13 cellular contexts compared by ENCODE assay signal in the genomic region with DNA sequence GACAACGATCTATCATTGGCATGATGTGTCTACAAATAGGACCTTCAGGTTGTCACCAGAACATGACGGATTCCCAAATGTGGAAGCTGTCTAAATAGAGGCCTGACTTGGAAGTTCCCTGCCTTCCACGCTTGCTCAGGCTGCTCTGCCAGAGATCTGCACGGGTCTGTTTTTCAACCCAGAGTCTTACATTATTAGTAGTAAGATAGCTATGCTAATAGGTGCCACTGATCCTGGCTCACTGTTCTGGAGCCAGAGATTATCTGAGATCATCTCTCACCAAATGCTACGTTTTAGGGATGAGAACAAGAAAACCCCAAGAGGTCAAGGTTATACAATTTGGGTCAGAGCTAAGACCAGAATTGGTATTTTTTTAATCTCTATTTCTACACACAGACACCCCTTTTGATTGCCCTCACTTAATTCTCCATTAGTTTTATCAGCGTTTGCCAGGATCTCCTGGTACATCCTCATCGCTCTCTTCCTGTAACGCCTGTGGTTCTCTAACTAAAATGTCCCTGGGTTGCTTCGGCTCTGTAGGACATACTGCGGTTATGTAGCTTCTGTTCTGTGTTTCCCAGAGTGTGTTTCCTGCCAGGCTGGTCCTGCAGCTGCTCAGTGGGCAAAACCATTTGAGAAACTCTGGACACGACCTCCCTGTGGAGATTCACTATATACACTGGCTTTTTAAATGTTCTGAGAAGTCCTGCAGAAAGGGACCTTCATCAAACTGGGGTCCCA. TPM values are rescaled to one million over a fixed set of nuclear protein-coding genes. Genes with fewer than 3 reads are reported as not detected.
DNase-seq lines count a peak whose midpoint lies in the region; ATAC-seq and TF ChIP-seq lines count a peak whose summit lies in the region.
"Had no signal": no experiment of that assay in that cellular context is flagged by ENCODE, and none has a peak within 500 bp of the region (broad histone marks: within the 10 kb centered on the region; RNA-seq: fewer than 3 reads in every experiment).

No MANE protein-coding gene starts in this region.

- H3K9me3 Mint-ChIP-seq in IgD-negative memory B cell (no peaks in the 10 kb centered on the region), chondrocyte (ENCODE audit: low read depth) (no peaks in the 10 kb centered on the region)
- H3K9me3 Mint-ChIP-seq: activated naive CD4-positive, alpha-beta T cell treated with anti-CD3 and anti-CD28 coated beads for 36 hours had no signal

- H3K4me2 ChIP-seq in osteoblast (ENCODE audit: insufficient read depth, low read length) = peak overlapping the region; percentile 57

- H3K36me3 Mint-ChIP-seq in IgD-negative memory B cell = peaks cover 3% of the 10 kb centered on the region
- peaks cover 11% of the 10 kb centered on the region for H3K36me3 Mint-ChIP-seq in chondrocyte (ENCODE audit: low read depth)

- H4K20me1 ChIP-seq in osteoblast (ENCODE audit: insufficient read depth, low read length) = peaks cover 82% of the 10 kb centered on the region

- H3K9me3 ChIP-seq in BE2C (no peaks in the 10 kb centered on the region), osteoblast (ENCODE audit: low read depth, low read length) (no peaks in the 10 kb centered on the region)

- ATAC-seq in foreskin keratinocyte = no peak

- no peak overlapping the region for H2AFZ ChIP-seq in osteoblast (ENCODE audit: low read length)

- intact Hi-C loops in posterior vena cava (cut with DNase I) = loop anchor here in 1 of 2 donors (10.0 kb wide), 2 partner anchors 81 to 251 kb away; no protein-coding TSS in a partner anchor

- peaks cover 55 to 72% (median 59%) of the 10 kb centered on the region in 3 donors for H3K4me1 Mint-ChIP-seq in IgD-negative memory B cell
- H3K4me1 Mint-ChIP-seq in chondrocyte (ENCODE audit: low read depth) = peaks cover 81% of the 10 kb centered on the region

- H3K4me1 ChIP-seq in BE2C (peaks cover 49% of the 10 kb centered on the region), osteoblast (ENCODE audit: insufficient read depth, low read length) (peaks cover 55% of the 10 kb centered on the region), foreskin keratinocyte (peaks cover 9% of the 10 kb centered on the region)

- no peak for TF ChIP-seq CTCF in BE2C (IDR thresholded peaks at IDR 0.05; ENCODE audit: low read depth, low read length)
- TF ChIP-seq CTCF in chondrocyte (IDR thresholded peaks at IDR 0.05) = no peak
- no peak for TF ChIP-seq CTCF in osteoblast (IDR thresholded peaks at IDR 0.05; ENCODE audit: extremely low read depth, low read depth, low read length)
- no peak for TF ChIP-seq CTCF in foreskin keratinocyte (conservative IDR thresholded peaks at IDR 0.05)

- H3K27ac Mint-ChIP-seq in IgD-negative memory B cell (peak overlapping the region; percentile 4 to 71 (median 34)), chondrocyte (ENCODE audit: unreplicated experiment) (peak overlapping the region; percentile 83)
- H3K27ac Mint-ChIP-seq: activated naive CD4-positive, alpha-beta T cell treated with anti-CD3 and anti-CD28 coated beads for 36 hours had no signal

- H3K4me3 ChIP-seq in BE2C (ENCODE audit: low read depth, low read length) (peak overlapping the region; percentile 94), osteoblast (ENCODE audit: insufficient read depth, low read length) (peak overlapping the region; percentile 19)

- DNase-seq in BE2C (peak; percentile 63), chondrocyte (ENCODE audit: low spot score) (no peak), osteoblast (ENCODE audit: insufficient read length, low spot score, missing footprints) (no peak), GF-D8 (lab: John Stamatoyannopoulos, UW) (no peak), foreskin keratinocyte (no peak), posterior vena cava (ENCODE audit: low spot score) (no peak)
- DNase-seq in stimulated activated naive CD4-positive, alpha-beta T cell treated with Interleukin-2 at 50 U/mL for 16 hours (lab: John Stamatoyannopoulos, UW) = no peak
- DNase-seq: activated CD4-positive, CD25-positive, alpha-beta regulatory T cell treated with anti-CD3 and anti-CD28 coated beads, Interleukin-2, amount 50 U/mL, for 72 hours; activated naive CD4-positive, alpha-beta T cell treated with anti-CD3 and anti-CD28 coated beads for 36 hours; NCI-H524 treated with DMSO at 0.1 percent for 48 hours; SHP77 treated with DMSO at 0.1 percent for 48 hours; stimulated activated CD4-positive, alpha-beta T cell treated with anti-CD3 and anti-CD28 coated beads, Interleukin-1b, Interleukin-23, amount 100 ng/mL, for 48 hours had no signal

- H3K27me3 ChIP-seq in BE2C (no peaks in the 10 kb centered on the region), osteoblast (ENCODE audit: insufficient read depth, low read length) (no peaks in the 10 kb centered on the region), foreskin keratinocyte (no peaks in the 10 kb centered on the region)

- H3K4me3 Mint-ChIP-seq in IgD-negative memory B cell (peak overlapping the region in 2 of 4 donors; percentile 30 to 74), chondrocyte (ENCODE audit: unreplicated experiment) (no peak overlapping the region)
- H3K4me3 Mint-ChIP-seq: activated naive CD4-positive, alpha-beta T cell treated with anti-CD3 and anti-CD28 coated beads for 36 hours had no signal

- H3K79me2 ChIP-seq in osteoblast (ENCODE audit: insufficient read depth, low read length) = peaks cover 100% of the 10 kb centered on the region

- H3K36me3 ChIP-seq in BE2C (peaks cover 78% of the 10 kb centered on the region), osteoblast (ENCODE audit: insufficient read depth, low read length) (peaks cover 82% of the 10 kb centered on the region)

- no peaks in the 10 kb centered on the region for H3K27me3 Mint-ChIP-seq in IgD-negative memory B cell
- no peaks in the 10 kb centered on the region for H3K27me3 Mint-ChIP-seq in chondrocyte (ENCODE audit: low read depth)

- H3K27ac ChIP-seq in osteoblast (ENCODE audit: low read depth, low read length) (peak overlapping the region; percentile 43), foreskin keratinocyte (no peak overlapping the region)

RNA-seq across cellular contexts. Expression of a gene that starts 5.7 kb away (rescaled TPM):
- polyA plus RNA-seq in BE2C (2012; ENCODE audit: insufficient read depth, insufficient read length, low read depth) = 131 TPM
- polyA plus RNA-seq in IgD-negative memory B cell (68.3 TPM), foreskin keratinocyte (15.0 and 23.2 TPM in 2 replicates)
- total RNA-seq in chondrocyte (60.3 to 97.8 TPM (median 91.2 TPM) in 3 replicates), osteoblast (121 and 136 TPM in 2 replicates), foreskin keratinocyte (32.3 and 46.4 TPM in 2 replicates), posterior vena cava (10 to 100 TPM; 74.5 to 95.3 TPM)
